1 cellular context compared by ENCODE assay signal in genomic region chr20:44402391-44403193, GRCh38.
A peak's percentile ranks its signal among the peaks of the same experiment; 100 is the strongest.
TF ChIP-seq lines count a peak whose summit lies in the region.

No MANE protein-coding gene starts in this region.

TF ChIP-seq in HepG2, 621 proteins besides CTCF, POLR2A, EP300 and RAD21 (continued from another document and continues in another):
- peak; percentile 94 for TF ChIP-seq ZNF431 (CRISPR knock-in tag; IDR thresholded peaks at IDR 0.05; ENCODE audit: borderline replicate concordance, low read depth)
- TF ChIP-seq ZNF501 (CRISPR knock-in tag; IDR thresholded peaks at IDR 0.05): peak; percentile 15; the same call in 1 of the 2 replicates
- TF ChIP-seq GABPA (IDR thresholded peaks at IDR 0.05; ENCODE audit: low read depth, low read length): no peak
- no peak for TF ChIP-seq GABPA (CRISPR knock-in tag; IDR thresholded peaks at IDR 0.05; ENCODE audit: low read depth)
- TF ChIP-seq SRY (CRISPR knock-in tag; IDR thresholded peaks at IDR 0.05): no peak; the same call in 1 of the 2 replicates
- 0 out of 2 replicates have a peak, but pooled peaks have one; percentile 9 for TF ChIP-seq TCF7 (IDR thresholded peaks at IDR 0.05; ENCODE audit: low read depth)
- no peak for TF ChIP-seq PLSCR1 (CRISPR knock-in tag; IDR thresholded peaks at IDR 0.05; ENCODE audit: borderline replicate concordance)
- peak; percentile 38; the same call in 1 of the 2 replicates for TF ChIP-seq PHF20 (CRISPR knock-in tag; IDR thresholded peaks at IDR 0.05)
- peak; percentile 17; the same call in 1 of the 2 replicates for TF ChIP-seq NFYC (CRISPR knock-in tag; IDR thresholded peaks at IDR 0.05)
- peak; percentile 47; the same call in 1 of the 2 replicates for TF ChIP-seq YEATS4 (CRISPR knock-in tag; IDR thresholded peaks at IDR 0.05; ENCODE audit: borderline replicate concordance)
- peak; percentile 80 for TF ChIP-seq ZFY (CRISPR knock-in tag; IDR thresholded peaks at IDR 0.05)
- TF ChIP-seq MIXL1 (CRISPR knock-in tag; IDR thresholded peaks at IDR 0.05): 0 out of 2 replicates have a peak, but pooled peaks have one; percentile 6
- peak; percentile 53 for TF ChIP-seq TEAD3 (CRISPR knock-in tag; optimal IDR thresholded peaks at IDR 0.05; ENCODE audit: borderline replicate concordance)
- peak; percentile 14; the same call in 1 of the 2 replicates for TF ChIP-seq CEBPG (CRISPR knock-in tag; IDR thresholded peaks at IDR 0.05)
- peak; percentile 66; the same call in 1 of the 2 replicates for TF ChIP-seq ZNF761 (CRISPR knock-in tag; conservative IDR thresholded peaks at IDR 0.05)
- TF ChIP-seq ELF4 (CRISPR knock-in tag; IDR thresholded peaks at IDR 0.05; ENCODE audit: borderline replicate concordance): no peak
- no peak; the same call in 1 of the 2 replicates for TF ChIP-seq MAFG (CRISPR knock-in tag; IDR thresholded peaks at IDR 0.05)
- no peak for TF ChIP-seq ZKSCAN1 (IDR thresholded peaks at IDR 0.05; ENCODE audit: low read length)
- peak; percentile 19 for TF ChIP-seq HNF1A (IDR thresholded peaks at IDR 0.05; ENCODE audit: low read depth)
- TF ChIP-seq HNF1A (CRISPR knock-in tag; IDR thresholded peaks at IDR 0.05; ENCODE audit: borderline replicate concordance): peak; percentile 80; the same call in 1 of the 2 replicates
- TF ChIP-seq FOSL1 (CRISPR knock-in tag; IDR thresholded peaks at IDR 0.05; ENCODE audit: borderline replicate concordance): no peak
- TF ChIP-seq MNT (IDR thresholded peaks at IDR 0.05): peak; percentile 65
- TF ChIP-seq SAFB2 (CRISPR knock-in tag; IDR thresholded peaks at IDR 0.05; ENCODE audit: borderline replicate concordance, low read depth): peak; percentile 52
- peak; percentile 76 for TF ChIP-seq HDAC2 (CRISPR knock-in tag; IDR thresholded peaks at IDR 0.05)
- TF ChIP-seq ZFX (CRISPR knock-in tag; IDR thresholded peaks at IDR 0.05; ENCODE audit: low read depth): peak; percentile 77
- peak; percentile 66 for TF ChIP-seq NCOA2 (CRISPR knock-in tag; IDR thresholded peaks at IDR 0.05)
- TF ChIP-seq, protein P1, sequence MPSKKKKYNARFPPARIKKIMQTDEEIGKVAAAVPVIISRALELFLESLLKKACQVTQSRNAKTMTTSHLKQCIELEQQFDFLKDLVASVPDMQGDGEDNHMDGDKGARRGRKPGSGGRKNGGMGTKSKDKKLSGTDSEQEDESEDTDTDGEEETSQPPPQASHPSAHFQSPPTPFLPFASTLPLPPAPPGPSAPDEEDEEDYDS (CRISPR knock-in tag; IDR thresholded peaks at IDR 0.05): peak; percentile 8; the same call in 1 of the 2 replicates
- peak; percentile 93; the same call in 1 of the 2 replicates for TF ChIP-seq BRD4 (CRISPR knock-in tag; IDR thresholded peaks at IDR 0.05)
- TF ChIP-seq MATR3 (CRISPR knock-in tag; IDR thresholded peaks at IDR 0.05): no peak
- TF ChIP-seq JUN (CRISPR knock-in tag; IDR thresholded peaks at IDR 0.05): 0 out of 2 replicates have a peak, but pooled peaks have one; percentile 43
- TF ChIP-seq TBL1XR1 (IDR thresholded peaks at IDR 0.05; ENCODE audit: borderline replicate concordance, low read length, partially characterized antibody): no peak
- peak; percentile 53 for TF ChIP-seq ZMYM3 (CRISPR knock-in tag; IDR thresholded peaks at IDR 0.05)
- no peak for TF ChIP-seq YEATS2 (CRISPR knock-in tag; IDR thresholded peaks at IDR 0.05; ENCODE audit: borderline replicate concordance)
- TF ChIP-seq XRCC5 (optimal IDR thresholded peaks at IDR 0.05; ENCODE audit: low read length): peak; percentile 14
- TF ChIP-seq, protein P2, sequence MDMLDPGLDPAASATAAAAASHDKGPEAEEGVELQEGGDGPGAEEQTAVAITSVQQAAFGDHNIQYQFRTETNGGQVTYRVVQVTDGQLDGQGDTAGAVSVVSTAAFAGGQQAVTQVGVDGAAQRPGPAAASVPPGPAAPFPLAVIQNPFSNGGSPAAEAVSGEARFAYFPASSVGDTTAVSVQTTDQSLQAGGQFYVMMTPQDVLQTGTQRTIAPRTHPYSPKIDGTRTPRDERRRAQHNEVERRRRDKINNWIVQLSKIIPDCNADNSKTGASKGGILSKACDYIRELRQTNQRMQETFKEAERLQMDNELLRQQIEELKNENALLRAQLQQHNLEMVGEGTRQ (IDR thresholded peaks at IDR 0.05; ENCODE audit: low read depth, low read length): peak; percentile 71
- TF ChIP-seq, protein P2 (CRISPR knock-in tag; IDR thresholded peaks at IDR 0.05; ENCODE audit: borderline replicate concordance): peak; percentile 73; the same call in 1 of the 2 replicates
- no peak for TF ChIP-seq ETV6 (CRISPR knock-in tag; conservative IDR thresholded peaks at IDR 0.05)
- no peak for TF ChIP-seq HMG20B (CRISPR knock-in tag; conservative IDR thresholded peaks at IDR 0.05)
- peak; percentile 92 for TF ChIP-seq ZXDC (CRISPR knock-in tag; IDR thresholded peaks at IDR 0.05)
- peak; percentile 74; the same call in 1 of the 2 replicates for TF ChIP-seq ZNF576 (CRISPR knock-in tag; IDR thresholded peaks at IDR 0.05)
- 0 out of 2 replicates have a peak, but pooled peaks have one; percentile 14 for TF ChIP-seq ZNF263 (CRISPR knock-in tag; IDR thresholded peaks at IDR 0.05)
- no peak for TF ChIP-seq RCOR2 (CRISPR knock-in tag; IDR thresholded peaks at IDR 0.05)
- 0 out of 2 replicates have a peak, but pooled peaks have one; percentile 15 for TF ChIP-seq DZIP1 (CRISPR knock-in tag; IDR thresholded peaks at IDR 0.05)
- no peak for TF ChIP-seq ZFP37 (CRISPR knock-in tag; IDR thresholded peaks at IDR 0.05; ENCODE audit: borderline replicate concordance)
- 0 out of 2 replicates have a peak, but pooled peaks have one; percentile 9 for TF ChIP-seq HCFC1 (IDR thresholded peaks at IDR 0.05; ENCODE audit: low read depth, low read length)
- 0 out of 2 replicates have a peak, but pooled peaks have one; percentile 4 for TF ChIP-seq MEF2D (CRISPR knock-in tag; IDR thresholded peaks at IDR 0.05)
- TF ChIP-seq ZNF83 (CRISPR knock-in tag; IDR thresholded peaks at IDR 0.05; ENCODE audit: borderline replicate concordance): no peak
- peak; percentile 74 for TF ChIP-seq MED1 (CRISPR knock-in tag; IDR thresholded peaks at IDR 0.05)
- peak; percentile 94 for TF ChIP-seq HNRNPL (IDR thresholded peaks at IDR 0.05; ENCODE audit: low read depth, low read length)
- no peak for TF ChIP-seq ELK4 (CRISPR knock-in tag; IDR thresholded peaks at IDR 0.05; ENCODE audit: borderline replicate concordance)
- TF ChIP-seq ZMYM4 (CRISPR knock-in tag; IDR thresholded peaks at IDR 0.05): peak; percentile 25; the same call in 1 of the 2 replicates
- 0 out of 2 replicates have a peak, but pooled peaks have one; percentile 21 for TF ChIP-seq NR2F6 (IDR thresholded peaks at IDR 0.05)
- peak; percentile 80 for TF ChIP-seq NR2F6 (CRISPR knock-in tag; IDR thresholded peaks at IDR 0.05)
- TF ChIP-seq GPN1 (CRISPR knock-in tag; IDR thresholded peaks at IDR 0.05; ENCODE audit: borderline replicate concordance): no peak
